ENCODE assay signal across 14 cellular contexts in the genomic region with DNA sequence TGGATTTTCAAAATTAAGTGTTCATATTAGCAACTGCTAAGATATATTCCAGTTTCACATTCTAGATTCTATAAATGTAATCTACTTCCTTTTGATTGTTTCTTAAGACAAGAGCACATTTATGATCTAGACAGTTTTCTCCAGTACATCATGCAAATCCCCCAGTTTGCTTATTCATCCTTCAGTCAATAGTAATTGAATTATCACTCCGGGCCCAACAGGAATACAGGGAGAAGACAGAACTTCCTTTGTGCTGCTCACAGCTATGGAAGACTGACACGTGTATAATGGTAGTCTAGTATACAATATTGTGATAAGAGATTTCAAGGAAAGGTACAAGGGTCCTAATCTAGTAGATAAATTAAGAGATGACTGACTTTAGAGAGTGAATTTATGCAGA. TPM values are rescaled to one million over a fixed set of nuclear protein-coding genes. Genes with fewer than 3 reads are reported as not detected.
DNase-seq lines count a peak whose midpoint lies in the region; ATAC-seq and TF ChIP-seq lines count a peak whose summit lies in the region.
"Had no signal": no experiment of that assay in that cellular context is flagged by ENCODE, and none has a peak within 500 bp of the region (broad histone marks: within the 10 kb centered on the region; RNA-seq: fewer than 3 reads in every experiment).

No MANE protein-coding gene starts in this region.

- TF ChIP-seq CTCF in Calu3 (IDR thresholded peaks at IDR 0.05; ENCODE audit: unreplicated experiment) (no peak), mucosa of descending colon (IDR thresholded peaks at IDR 0.05) (no peak), dorsolateral prefrontal cortex (IDR thresholded peaks at IDR 0.05 in 54 of 56, conservative IDR thresholded peaks at IDR 0.05 in 2 of 56; ENCODE audit: low read depth in 1 of 56, partially characterized antibody in 56 of 56) (no peak)

- peak overlapping the region; percentile 26 for H3K27ac Mint-ChIP-seq in Calu3 (ENCODE audit: unreplicated experiment)
- H3K27ac Mint-ChIP-seq: B cell; CD4-positive, alpha-beta T cell; H9 had no signal

- H3K4me3 Mint-ChIP-seq in Calu3 (ENCODE audit: low read depth, unreplicated experiment): no peak overlapping the region
- H3K4me3 Mint-ChIP-seq: B cell; CD4-positive, alpha-beta T cell; H9 had no signal

- H3K4me3 ChIP-seq in mucosa of descending colon (no peak overlapping the region), dorsolateral prefrontal cortex (no peak overlapping the region)

- intact Hi-C loops in Calu3 (cut with micrococcal nuclease; ENCODE audit: unreplicated experiment) (no loop called here), mucosa of descending colon (cut with DNase I, micrococcal nuclease) (no loop called here), dorsolateral prefrontal cortex (cut with DNase I) (no loop called here)

- peaks cover 70% of the 10 kb centered on the region for H3K4me1 Mint-ChIP-seq in Calu3 (ENCODE audit: low read depth, unreplicated experiment)
- H3K4me1 Mint-ChIP-seq: B cell, H9 had no signal

- H3K27me3 ChIP-seq in dorsolateral prefrontal cortex: no peaks in the 10 kb centered on the region

- peaks cover 1% of the 10 kb centered on the region for H3K4me1 ChIP-seq in mucosa of descending colon (ENCODE audit: low read depth)

- H3K9me3 Mint-ChIP-seq in Calu3 (ENCODE audit: low read depth, unreplicated experiment): no peaks in the 10 kb centered on the region
- H3K9me3 Mint-ChIP-seq: CD4-positive, alpha-beta T cell; H9 had no signal

- H3K36me3 Mint-ChIP-seq in Calu3 (ENCODE audit: insufficient read depth, unreplicated experiment): peaks cover under 1% of the 10 kb centered on the region

- ATAC-seq in mucosa of descending colon: peak; percentile 25

- no TSS peak for BruUV-seq in Calu3 (replicated peaks; lab: Mats Ljungman, UMichigan)

- CTCF ChIA-PET in Calu3 (lab: Charles Lee): no interaction called here

- DNase-seq in Calu3 (no peak), NCI-H1048 (lab: John Stamatoyannopoulos, UW) (peak; percentile 76), RPMI7951 (ENCODE audit: low read depth) (peak; percentile 19), mucosa of descending colon (no peak), dorsolateral prefrontal cortex (no peak), OCI-M2 (lab: John Stamatoyannopoulos, UW; ENCODE audit: unreplicated experiment) (no peak), HuH-7.5 (ENCODE audit: low spot score) (no peak)
- no peak for DNase-seq in activated CD8-positive, alpha-beta memory T cell treated with anti-CD3 and anti-CD28 coated beads for 24 hours
- DNase-seq: C1 segment of cervical spinal cord; CD4-positive, alpha-beta T cell; GOT3; H9 had no signal

- H3K27ac ChIP-seq in dorsolateral prefrontal cortex: peak overlapping the region in 1 of 59 donors; percentile 26
- H3K27ac ChIP-seq: KMS-11 had no signal

- H3K36me3 ChIP-seq in mucosa of descending colon (ENCODE audit: low read depth): no peaks in the 10 kb centered on the region

- H3K27me3 Mint-ChIP-seq in Calu3 (ENCODE audit: unreplicated experiment): no peaks in the 10 kb centered on the region
- H3K27me3 Mint-ChIP-seq: B cell; CD4-positive, alpha-beta T cell had no signal

- no peaks in the 10 kb centered on the region for H3K9me3 ChIP-seq in mucosa of descending colon

RNA-seq across cellular contexts. Expression of a gene that starts 14.5 kb away (rescaled TPM):
- total RNA-seq in Calu3 (2022) (29.8 and 36.0 TPM in 2 replicates), mucosa of descending colon (10 to 100 TPM in 1 of 3 donors, 1 to 10 TPM in 2; 5.3 to 26.8 (median 6.9) TPM), dorsolateral prefrontal cortex (10 to 100 TPM in 1 of 120 experiments, 1 to 10 TPM in 119; 1.6 to 10.6 (median 4.6) TPM)
- total RNA-seq in RPMI7951 (2014; rRNA removed; shearing (Covaris generic)): 5.6 and 6.7 TPM in 2 replicates
- total RNA-seq: CD4-positive, alpha-beta T cell had no signal

Comparison
In these comparisons a context has a peak if more than half of its experiments do, and no peak if none do; other contexts are left out.
1. DNase-seq: peak in NCI-H1048 (single experiment) and RPMI7951 (single experiment); none in Calu3 (single experiment), mucosa of descending colon (0 of 3), dorsolateral prefrontal cortex (0 of 10), activated CD8-positive, alpha-beta memory T cell treated with anti-CD3 and anti-CD28 coated beads for 24 hours (single experiment), OCI-M2 (single experiment) and HuH-7.5 (single experiment).